Comparison of ENCODE assay signal across 10 cellular contexts in the genomic region with DNA sequence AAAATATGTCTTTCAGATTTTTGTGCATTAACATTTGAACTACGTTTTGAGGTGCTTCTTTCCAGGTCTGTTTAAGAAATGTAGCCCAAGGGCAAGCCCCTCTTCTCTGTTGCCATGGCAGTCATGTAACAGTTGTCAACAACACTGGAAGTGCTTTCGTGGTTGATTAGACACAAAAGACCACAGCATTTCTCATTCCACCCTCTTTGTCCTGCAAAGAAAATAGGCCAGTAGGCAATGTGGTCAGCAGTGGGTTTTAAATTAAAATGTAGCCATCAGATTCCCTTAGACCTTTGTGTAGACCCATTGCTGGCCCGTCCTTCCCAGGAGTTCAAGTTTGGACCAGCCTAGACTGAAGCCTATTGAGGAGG. TPM values are rescaled to one million over a fixed set of nuclear protein-coding genes. Genes with fewer than 3 reads are reported as not detected.
DNase-seq lines count a peak whose midpoint lies in the region; ATAC-seq lines count a peak whose summit lies in the region.
"Had no signal": no experiment of that assay in that cellular context is flagged by ENCODE, and none has a peak within 500 bp of the region (broad histone marks: within the 10 kb centered on the region; RNA-seq: fewer than 3 reads in every experiment).

No MANE protein-coding gene starts in this region.

- peak; percentile 56 for ATAC-seq in GM19463 (IDR thresholded peaks at IDR 0.05; ENCODE audit: unreplicated experiment)
- ATAC-seq: activated CD8-positive, alpha-beta T cell treated with anti-CD3 and anti-CD28 coated beads for 36 hours had no signal

- in situ Hi-C loops in ACHN (cut with HindIII; ENCODE audit: low pct_ligation_motif_present, low pct_unique_long_range_greater_than_20kb, low sequenced_read_pairs): no loop called here

- peak; percentile 26 for DNase-seq in ACHN
- DNase-seq in M059J (ENCODE audit: low read depth): peak; percentile 96
- DNase-seq in glomerular visceral epithelial cell (ENCODE audit: extremely low spot score): peak; percentile 85
- DNase-seq in middle frontal gyrus (ENCODE audit: extremely low spot score, low spot score): no peak
- DNase-seq in NCI-H2081 treated with DMSO at 0.1 percent for 48 hours (lab: John Stamatoyannopoulos, UW): no peak
- no peak for DNase-seq in NCI-H128 (lab: John Stamatoyannopoulos, UW; ENCODE audit: unreplicated experiment)
- DNase-seq in NCI-H82 treated with DMSO at 0.1 percent for 48 hours (lab: John Stamatoyannopoulos, UW; ENCODE audit: unreplicated experiment): no peak
- DNase-seq: activated CD8-positive, alpha-beta T cell treated with anti-CD3 and anti-CD28 coated beads for 36 hours; C1 segment of cervical spinal cord had no signal

RNA-seq across cellular contexts. Expression of a gene that starts 35.4 kb away (rescaled TPM):
- total RNA-seq in M059J (2014; rRNA removed; shearing (Covaris generic)): 14.3 and 24.5 TPM in 2 replicates

Comparison
In these comparisons a context has a peak if more than half of its experiments do, and no peak if none do; other contexts are left out.
1. DNase-seq: peak in ACHN (single experiment), M059J (single experiment) and glomerular visceral epithelial cell (single experiment); none in middle frontal gyrus (single experiment), NCI-H2081 treated with DMSO at 0.1 percent for 48 hours (single experiment), NCI-H128 (single experiment) and NCI-H82 treated with DMSO at 0.1 percent for 48 hours (single experiment).